ENCODE assay signal across 1 cellular context in genomic region chrX:107389726-107390125, GRCh38.
TF ChIP-seq lines count a peak whose summit lies in the region.

No MANE protein-coding gene starts in this region.

TF ChIP-seq in HEK293, 187 proteins besides CTCF, POLR2A, EP300 and RAD21 (continued from another document):
- TF ChIP-seq ZNF274 (IDR thresholded peaks at IDR 0.05; ENCODE audit: low read length) (no peak), ZNF274 (tag by site-specific recombination; IDR thresholded peaks at IDR 0.05; ENCODE audit: borderline replicate concordance) (no peak), ZXDB (tag by site-specific recombination; IDR thresholded peaks at IDR 0.05) (no peak), ZBTB44 (tag by site-specific recombination; IDR thresholded peaks at IDR 0.05) (no peak), ZNF335 (tag by site-specific recombination; conservative IDR thresholded peaks at IDR 0.05) (no peak), ZNF518A (tag by site-specific recombination; conservative IDR thresholded peaks at IDR 0.05; ENCODE audit: low read depth) (peak; percentile 63), ZNF704 (tag by site-specific recombination; IDR thresholded peaks at IDR 0.05) (no peak), ZFP41 (tag by site-specific recombination; IDR thresholded peaks at IDR 0.05; ENCODE audit: borderline replicate concordance) (no peak), ZBTB7A (tag by site-specific recombination; IDR thresholded peaks at IDR 0.05; ENCODE audit: low read depth) (no peak), REST (tag by site-specific recombination; IDR thresholded peaks at IDR 0.05) (peak; percentile 52; the same call in 1 of the 2 replicates), ZNF19 (tag by site-specific recombination; IDR thresholded peaks at IDR 0.05; ENCODE audit: low read depth) (no peak), ZNF341 (tag by site-specific recombination; IDR thresholded peaks at IDR 0.05; ENCODE audit: low read depth) (no peak), ZNF664 (tag by site-specific recombination; IDR thresholded peaks at IDR 0.05) (no peak), ZNF596 (tag by site-specific recombination; IDR thresholded peaks at IDR 0.05) (no peak), ZBTB11 (tag by site-specific recombination; conservative IDR thresholded peaks at IDR 0.05; ENCODE audit: low read depth) (no peak; the same call in 1 of the 2 replicates), ZNF366 (tag by site-specific recombination; conservative IDR thresholded peaks at IDR 0.05) (no peak), REPIN1 (tag by site-specific recombination; IDR thresholded peaks at IDR 0.05; ENCODE audit: low read depth) (no peak), ZNF140 (tag by site-specific recombination; IDR thresholded peaks at IDR 0.05) (peak; percentile 15; the same call in 1 of the 2 replicates), PRDM2 (tag by site-specific recombination; IDR thresholded peaks at IDR 0.05; ENCODE audit: borderline replicate concordance) (no peak), ZBTB8A (tag by site-specific recombination; IDR thresholded peaks at IDR 0.05) (no peak), ZNF248 (tag by site-specific recombination; IDR thresholded peaks at IDR 0.05) (no peak), ZNF26 (tag by site-specific recombination; IDR thresholded peaks at IDR 0.05) (no peak), ZNF394 (tag by site-specific recombination; IDR thresholded peaks at IDR 0.05; ENCODE audit: borderline replicate concordance) (peak; percentile 0; the same call in 1 of the 2 replicates)
